8 cellular contexts compared by ENCODE assay signal in the genomic region with DNA sequence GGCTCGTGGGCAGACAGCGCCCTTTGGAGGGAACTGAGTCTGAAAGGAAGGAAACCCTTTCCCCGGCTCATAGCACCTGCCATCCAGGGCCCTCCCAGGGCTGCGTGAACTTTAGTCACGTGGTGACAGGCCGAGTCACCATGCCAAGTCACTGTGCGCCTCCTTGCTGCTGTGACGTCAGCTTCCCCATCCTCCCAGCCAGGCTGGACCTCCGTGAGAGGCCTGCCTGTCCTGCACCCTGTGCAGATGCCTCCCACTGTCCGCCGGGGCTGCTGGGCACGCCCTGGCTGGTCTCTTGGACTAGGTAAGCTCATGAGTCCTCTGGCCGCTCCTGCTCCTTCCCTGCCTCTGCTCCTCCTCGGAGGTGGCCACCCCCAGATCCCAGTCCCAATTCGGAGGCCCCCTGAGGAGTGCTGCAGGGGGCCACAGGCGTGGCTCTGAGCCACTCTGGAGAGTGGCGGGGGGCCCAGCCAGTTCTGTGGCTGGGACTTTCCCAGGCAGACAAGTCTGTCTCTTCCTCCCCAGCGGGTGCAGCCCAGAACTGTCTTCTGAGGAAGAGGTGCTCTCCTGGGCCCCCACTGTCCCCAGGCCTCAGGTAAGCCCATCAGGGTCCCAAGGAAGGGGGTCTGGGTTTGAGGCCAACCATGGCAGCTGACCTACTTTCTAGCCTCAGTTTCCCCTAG. TPM values are rescaled to one million over a fixed set of nuclear protein-coding genes. Genes with fewer than 3 reads are reported as not detected.
DNase-seq lines count a peak whose midpoint lies in the region; ATAC-seq, FAIRE-seq and TF ChIP-seq lines count a peak whose summit lies in the region.
"Not testable (repeated sequence)": the region's sequence is repeated elsewhere in the genome, so short reads cannot be mapped to it uniquely, and the experiment has no call there.

No MANE protein-coding gene starts in this region.

- ATAC-seq in mucosa of descending colon: peak; percentile 75

- H3K9me3 ChIP-seq in mucosa of descending colon: not testable (repeated sequence)

- TF ChIP-seq CTCF in mucosa of descending colon (IDR thresholded peaks at IDR 0.05): not testable (repeated sequence)

- DNase-seq in DMS53 (lab: John Stamatoyannopoulos, UW) (peak; percentile 80), GM19239 (ENCODE audit: insufficient read length, low spot score) (peak; percentile 58), HT1080 (ENCODE audit: low read depth) (peak; percentile 59), T follicular helper cell (ENCODE audit: low read depth) (peak; percentile 23), ecto neural progenitor cell (ENCODE audit: low spot score) (peak; percentile 45), mucosa of descending colon (peak in 2 of 3 donors; percentile 46 to 83)
- peak; percentile 79 for DNase-seq in activated CD8-positive, alpha-beta memory T cell treated with anti-CD3 and anti-CD28 coated beads, Interleukin-2, amount 50 U/mL, for 48 hours
- DNase-seq in stimulated activated CD4-positive, alpha-beta T cell treated with anti-CD3 and anti-CD28 coated beads, TNF-alpha, amount 100 ng/mL, for 48 hours (ENCODE audit: low read depth in 3 of 3): peak; percentile 40 to 61 (median 55)

- not testable (repeated sequence) for H3K36me3 ChIP-seq in mucosa of descending colon (ENCODE audit: low read depth)

- not testable (repeated sequence) for H3K4me1 ChIP-seq in mucosa of descending colon (ENCODE audit: low read depth)

- peak; percentile 40 for FAIRE-seq in GM19239 (lab: Jason Lieb, UNC)

- H3K4me3 ChIP-seq in mucosa of descending colon: not testable (repeated sequence)

- intact Hi-C loops in mucosa of descending colon (cut with DNase I, micrococcal nuclease): not testable (repeated sequence)

RNA-seq across cellular contexts. Expression of gene GGT1, which starts 4.6 kb away (rescaled TPM):
- 3.7 and 8.5 TPM in 2 replicates for total RNA-seq in HT1080 (2014; rRNA removed; shearing (Covaris generic))
- 12.7 and 12.9 TPM in 2 replicates for polyA plus RNA-seq in HT1080 (2015; cell fraction: cytosol; rRNA removed)
- 16.3 and 21.4 TPM in 2 replicates for polyA plus RNA-seq in HT1080 (2015; cell fraction: nucleus; rRNA removed)
- 100 to 1,000 TPM in 1 of 3 donors, 10 to 100 TPM in 2; 10.9 to 124 (median 57.2) TPM for total RNA-seq in mucosa of descending colon

RNA-seq across cellular contexts. Expression of gene LRRC75B, which starts 14.7 kb away (rescaled TPM):
- total RNA-seq in HT1080 (2014; rRNA removed; shearing (Covaris generic)): 0.70 and 1.1 TPM in 2 replicates
- 1.6 TPM in 2 replicates for polyA plus RNA-seq in HT1080 (2015; cell fraction: cytosol; rRNA removed)
- 9.8 and 10.4 TPM in 2 replicates for polyA plus RNA-seq in HT1080 (2015; cell fraction: nucleus; rRNA removed)
- 10 to 100 TPM in 2 of 3 donors, 1 to 10 TPM in 1; 7.5 to 15.7 (median 15.7) TPM for total RNA-seq in mucosa of descending colon

RNA-seq across cellular contexts. Expression of gene SNRPD3, which starts 51.8 kb away (rescaled TPM):
- total RNA-seq in HT1080 (2014; rRNA removed; shearing (Covaris generic)): 278 and 339 TPM in 2 replicates
- 284 and 330 TPM in 2 replicates for polyA plus RNA-seq in HT1080 (2015; cell fraction: cytosol; rRNA removed)
- polyA plus RNA-seq in HT1080 (2015; cell fraction: nucleus; rRNA removed): 122 and 135 TPM in 2 replicates
- 10 to 100 TPM; 56.6 to 77.6 (median 77.2) TPM for total RNA-seq in mucosa of descending colon

RNA-seq across cellular contexts. Expression of gene GUCD1, which starts 52.6 kb away (rescaled TPM):
- total RNA-seq in HT1080 (2014; rRNA removed; shearing (Covaris generic)): 167 and 172 TPM in 2 replicates
- 52.2 and 65.9 TPM in 2 replicates for polyA plus RNA-seq in HT1080 (2015; cell fraction: cytosol; rRNA removed)
- polyA plus RNA-seq in HT1080 (2015; cell fraction: nucleus; rRNA removed): 37.3 and 39.5 TPM in 2 replicates
- 100 to 1,000 TPM; 188 to 243 (median 242) TPM for total RNA-seq in mucosa of descending colon

Comparison
In these comparisons a context has a peak if more than half of its experiments do, and no peak if none do; other contexts are left out.
1. DNase-seq: peak in every context shown above with its lines; median percentile 80 in DMS53; 79 in activated CD8-positive, alpha-beta memory T cell treated with anti-CD3 and anti-CD28 coated beads, Interleukin-2, amount 50 U/mL, for 48 hours; 64 in mucosa of descending colon; 59 in HT1080; 58 in GM19239; 55 in stimulated activated CD4-positive, alpha-beta T cell treated with anti-CD3 and anti-CD28 coated beads, TNF-alpha, amount 100 ng/mL, for 48 hours; 45 in ecto neural progenitor cell; 23 in T follicular helper cell.